ENCODE assay signal across 1 cellular context in genomic region chr1:114299331-114300005, GRCh38.
TF ChIP-seq lines count a peak whose summit lies in the region.

No MANE protein-coding gene starts in this region.

TF ChIP-seq in IMR-90, 13 proteins besides CTCF, POLR2A, EP300 and RAD21 (continued from another document):
- TF ChIP-seq USF2 (IDR thresholded peaks at IDR 0.05; ENCODE audit: low read depth, low read length), result no peak
- no peak for TF ChIP-seq MAFK (IDR thresholded peaks at IDR 0.05; ENCODE audit: low read depth, low read length)
- TF ChIP-seq CEBPB (IDR thresholded peaks at IDR 0.05; ENCODE audit: low read depth, low read length), result no peak
- no peak for TF ChIP-seq CHD1 (IDR thresholded peaks at IDR 0.05; ENCODE audit: low read depth, low read length)
- TF ChIP-seq, protein P1, sequence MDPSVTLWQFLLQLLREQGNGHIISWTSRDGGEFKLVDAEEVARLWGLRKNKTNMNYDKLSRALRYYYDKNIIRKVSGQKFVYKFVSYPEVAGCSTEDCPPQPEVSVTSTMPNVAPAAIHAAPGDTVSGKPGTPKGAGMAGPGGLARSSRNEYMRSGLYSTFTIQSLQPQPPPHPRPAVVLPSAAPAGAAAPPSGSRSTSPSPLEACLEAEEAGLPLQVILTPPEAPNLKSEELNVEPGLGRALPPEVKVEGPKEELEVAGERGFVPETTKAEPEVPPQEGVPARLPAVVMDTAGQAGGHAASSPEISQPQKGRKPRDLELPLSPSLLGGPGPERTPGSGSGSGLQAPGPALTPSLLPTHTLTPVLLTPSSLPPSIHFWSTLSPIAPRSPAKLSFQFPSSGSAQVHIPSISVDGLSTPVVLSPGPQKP (IDR thresholded peaks at IDR 0.05; ENCODE audit: borderline replicate concordance, low read depth, low read length), result no peak
- TF ChIP-seq RCOR1 (IDR thresholded peaks at IDR 0.05; ENCODE audit: insufficient replicate concordance, low read length), result no peak
- TF ChIP-seq BHLHE40 (IDR thresholded peaks at IDR 0.05; ENCODE audit: low read depth, low read length), result no peak
- TF ChIP-seq MXI1 (IDR thresholded peaks at IDR 0.05; ENCODE audit: borderline replicate concordance, low read depth, low read length), result no peak
- TF ChIP-seq SMC3 (IDR thresholded peaks at IDR 0.05; ENCODE audit: low read depth, low read length), result no peak
